Comparison of ENCODE assay signal across 19 cellular contexts in the genomic region with DNA sequence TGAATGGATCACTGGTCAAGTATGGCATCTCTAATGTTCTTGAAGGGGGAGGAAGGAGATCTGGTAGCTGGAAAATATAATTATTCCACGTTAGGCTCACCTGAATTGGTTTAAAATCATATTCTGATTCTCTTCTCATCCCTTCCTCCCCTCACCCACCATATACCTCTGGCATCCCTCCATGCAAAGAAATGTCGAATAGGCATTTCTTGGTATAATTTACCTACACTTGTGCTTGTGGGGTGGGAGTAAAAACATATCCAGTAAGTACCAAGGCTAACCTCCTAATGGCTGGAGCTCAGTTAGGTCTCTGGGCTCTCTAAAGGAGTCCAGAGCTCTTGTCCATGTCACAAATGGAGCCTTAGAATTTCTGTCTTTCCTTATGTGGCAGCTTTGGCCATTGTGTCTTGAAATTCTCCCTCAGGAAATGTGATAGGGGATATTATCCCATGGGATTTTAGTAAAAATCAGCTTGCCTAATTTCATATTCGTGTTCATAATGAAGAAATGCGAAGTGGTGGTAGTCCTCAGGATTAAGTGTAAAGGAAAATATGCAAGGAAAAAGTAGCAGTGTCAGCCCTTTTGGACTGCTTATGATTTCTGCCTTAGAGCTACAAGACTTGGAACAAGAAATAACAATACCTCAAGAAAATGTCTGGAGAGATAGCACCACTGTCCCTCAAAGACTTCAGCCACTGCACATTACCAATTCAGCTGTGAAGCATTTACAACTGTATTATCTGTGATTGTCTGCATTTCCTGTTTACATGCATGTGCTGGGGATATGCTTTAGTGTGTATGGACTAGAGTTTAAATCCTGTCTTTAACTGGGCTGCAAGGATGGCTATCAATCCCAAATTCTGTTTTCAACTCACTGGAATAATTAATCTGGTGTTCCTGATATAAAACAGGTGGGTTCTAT.
"Had no signal": no experiment of that assay in that cellular context is flagged by ENCODE, and none has a peak within 500 bp of the region (broad histone marks: within the 10 kb centered on the region; RNA-seq: fewer than 3 reads in every experiment).

No MANE protein-coding gene starts in this region.

- H3K4me1 Mint-ChIP-seq: neural crest cell; stimulated activated naive CD8-positive, alpha-beta T cell treated with anti-CD3 and anti-CD28 coated beads, Interleukin-15, amount 100 ng/mL, for 72 hours had no signal

- H3K9me3 ChIP-seq: breast epithelium, esophagus squamous epithelium, heart right ventricle, left ventricle myocardium inferior, ovary, thoracic aorta had no signal

- FAIRE-seq: keratinocyte had no signal

- H3K27ac ChIP-seq: breast epithelium, esophagus squamous epithelium, heart right ventricle, left ventricle myocardium inferior, ovary, thoracic aorta had no signal

- H3K27me3 Mint-ChIP-seq: activated naive CD8-positive, alpha-beta T cell treated with anti-CD3 and anti-CD28 coated beads for 36 hours; stimulated activated naive CD8-positive, alpha-beta T cell treated with anti-CD3 and anti-CD28 coated beads, Interleukin-15, amount 100 ng/mL, for 72 hours had no signal

- H3K27ac Mint-ChIP-seq: activated CD8-positive, alpha-beta T cell treated with anti-CD3 and anti-CD28 coated beads, Interleukin-2, amount 10 ng/mL, durations not matched to agents 7 days and 5 days; activated naive CD8-positive, alpha-beta T cell treated with anti-CD3 and anti-CD28 coated beads for 36 hours; activated T-helper 2 cell treated with anti-CD3 and anti-CD28 coated beads, Interferon-gamma antibody, Interleukin-2, Interleukin-4, amounts not matched to agents 10 μg/mL and 5 μg/mL and 100 μg/mL, durations not matched to agents 14 hours and 24 hours and 36 hours had no signal

- H3K4me1 ChIP-seq: breast epithelium, esophagus squamous epithelium, heart right ventricle, left ventricle myocardium inferior had no signal

- H3K4me3 Mint-ChIP-seq: activated CD8-positive, alpha-beta T cell treated with anti-CD3 and anti-CD28 coated beads, Interleukin-2, amount 10 ng/mL, durations not matched to agents 7 days and 5 days; activated naive CD8-positive, alpha-beta T cell treated with anti-CD3 and anti-CD28 coated beads for 36 hours; neural crest cell; stimulated activated naive CD8-positive, alpha-beta T cell treated with anti-CD3 and anti-CD28 coated beads, Interleukin-15, amount 100 ng/mL, for 72 hours had no signal

- H3K4me3 ChIP-seq: breast epithelium, esophagus squamous epithelium, heart right ventricle, left ventricle myocardium inferior, ovary, thoracic aorta had no signal

- H3K36me3 ChIP-seq: breast epithelium, ovary had no signal

- DNase-seq: activated CD4-positive, alpha-beta T cell treated with anti-CD3 and anti-CD28 coated beads for 1 hour; activated CD8-positive, alpha-beta memory T cell treated with anti-CD3 and anti-CD28 coated beads, Interleukin-2, amount 50 U/mL, for 48 hours; activated CD8-positive, alpha-beta T cell treated with anti-CD3 and anti-CD28 coated beads, Interleukin-2, amount 10 ng/mL, durations not matched to agents 7 days and 5 days; activated naive CD8-positive, alpha-beta T cell treated with anti-CD3 and anti-CD28 coated beads for 36 hours; anterior cingulate cortex; esophagus squamous epithelium; foreskin fibroblast; heart right ventricle; left ventricle myocardium inferior; mesenchymal stem cell; ovary; stimulated activated CD4-positive, alpha-beta T cell treated with anti-CD3 and anti-CD28 coated beads, Interleukin-4, amount 100 ng/mL, for 24 hours; stimulated activated naive CD8-positive, alpha-beta T cell treated with anti-CD3 and anti-CD28 coated beads, Interleukin-15, amount 100 ng/mL, for 72 hours; T-helper 9 cell had no signal

- H3K9me3 Mint-ChIP-seq: activated naive CD8-positive, alpha-beta T cell treated with anti-CD3 and anti-CD28 coated beads for 36 hours; activated T-helper 2 cell treated with anti-CD3 and anti-CD28 coated beads, Interferon-gamma antibody, Interleukin-2, Interleukin-4, amounts not matched to agents 10 μg/mL and 5 μg/mL and 100 μg/mL, durations not matched to agents 14 hours and 24 hours and 36 hours; neural crest cell; stimulated activated naive CD8-positive, alpha-beta T cell treated with anti-CD3 and anti-CD28 coated beads, Interleukin-15, amount 100 ng/mL, for 72 hours had no signal

- H3K27me3 ChIP-seq: breast epithelium, esophagus squamous epithelium, heart right ventricle, ovary had no signal

- ATAC-seq: activated CD8-positive, alpha-beta T cell treated with anti-CD3 and anti-CD28 coated beads, Interleukin-2, amount 10 ng/mL, durations not matched to agents 7 days and 5 days; heart right ventricle; stimulated activated naive CD8-positive, alpha-beta T cell treated with anti-CD3 and anti-CD28 coated beads, Interleukin-15, amount 100 ng/mL, for 72 hours had no signal
